ENCODE assay signal across 32 cellular contexts in genomic region chr17:49680314-49680713, GRCh38. TPM values are rescaled to one million over a fixed set of nuclear protein-coding genes. Genes with fewer than 3 reads are reported as not detected.
DNase-seq lines count a peak whose midpoint lies in the region; ATAC-seq and TF ChIP-seq lines count a peak whose summit lies in the region.
"Had no signal": no experiment of that assay in that cellular context is flagged by ENCODE, and none has a peak within 500 bp of the region (broad histone marks: within the 10 kb centered on the region; RNA-seq: fewer than 3 reads in every experiment).

No MANE protein-coding gene starts in this region.

- no peak overlapping the region for H3K4me3 ChIP-seq in thoracic aorta
- H3K4me3 ChIP-seq: colonic mucosa, pancreas, Peyer's patch, smooth muscle cell had no signal

- intact Hi-C loops in activated CD4-positive, alpha-beta T cell treated with anti-CD3 and anti-CD28 coated beads, Interleukin-2, amount 10 ng/mL, durations not matched to agents 24 days and 14 days (cut with micrococcal nuclease) = no loop called here
- intact Hi-C loops in dendritic cell treated with granulocyte-macrophage colony-stimulating factor and Interleukin-4, amounts not matched to agents 40 ng/mL and 50 ng/mL, for 4 days (cut with micrococcal nuclease) = no loop called here

- no peak overlapping the region for H3K4me3 Mint-ChIP-seq in activated CD4-positive, alpha-beta T cell treated with anti-CD3 and anti-CD28 coated beads, Interleukin-2, amount 10 ng/mL, durations not matched to agents 24 days and 14 days
- no peak overlapping the region for H3K4me3 Mint-ChIP-seq in dendritic cell treated with granulocyte-macrophage colony-stimulating factor and Interleukin-4, amounts not matched to agents 40 ng/mL and 50 ng/mL, for 4 days
- H3K4me3 Mint-ChIP-seq in T-helper 17 cell = no peak overlapping the region
- H3K4me3 Mint-ChIP-seq: activated CD8-positive, alpha-beta T cell treated with anti-CD3 and anti-CD28 coated beads for 36 hours; activated naive CD8-positive, alpha-beta T cell; HFFc6; neural crest cell had no signal

- peaks cover 10% of the 10 kb centered on the region for H3K36me3 Mint-ChIP-seq in activated CD4-positive, alpha-beta T cell treated with anti-CD3 and anti-CD28 coated beads, Interleukin-2, amount 10 ng/mL, durations not matched to agents 24 days and 14 days (ENCODE audit: low read depth)
- peaks cover 13% of the 10 kb centered on the region for H3K36me3 Mint-ChIP-seq in dendritic cell treated with granulocyte-macrophage colony-stimulating factor and Interleukin-4, amounts not matched to agents 40 ng/mL and 50 ng/mL, for 4 days (ENCODE audit: low read depth)
- H3K36me3 Mint-ChIP-seq in T-helper 17 cell (ENCODE audit: low read depth) = no peaks in the 10 kb centered on the region

- no peaks in the 10 kb centered on the region for H3K36me3 ChIP-seq in thoracic aorta
- H3K36me3 ChIP-seq: BE2C, colonic mucosa, pancreas had no signal

- no peak for ATAC-seq in thoracic aorta (ENCODE audit: insufficient number of reproducible peaks, low FRiP score, low read depth)
- no peak for ATAC-seq in T-helper 17 cell
- ATAC-seq: activated CD8-positive, alpha-beta T cell treated with anti-CD3 and anti-CD28 coated beads for 36 hours; left colon; pancreas; stimulated activated naive CD8-positive, alpha-beta T cell treated with anti-CD3 and anti-CD28 coated beads, Interleukin-15, Interleukin-2, amounts not matched to agents 100 U/mL and 50 U/mL, for 24 hours had no signal

- peaks cover 6% of the 10 kb centered on the region for H3K9me3 Mint-ChIP-seq in activated CD4-positive, alpha-beta T cell treated with anti-CD3 and anti-CD28 coated beads, Interleukin-2, amount 10 ng/mL, durations not matched to agents 24 days and 14 days
- H3K9me3 Mint-ChIP-seq in dendritic cell treated with granulocyte-macrophage colony-stimulating factor and Interleukin-4, amounts not matched to agents 40 ng/mL and 50 ng/mL, for 4 days = no peaks in the 10 kb centered on the region
- H3K9me3 Mint-ChIP-seq: HFFc6 had no signal

- H3K9me3 ChIP-seq in thoracic aorta (no peaks in the 10 kb centered on the region), T-helper 17 cell (ENCODE audit: control insufficient read depth, low read length, poor library complexity, severe bottlenecking) (no peaks in the 10 kb centered on the region)
- H3K9me3 ChIP-seq: colonic mucosa, pancreas, Peyer's patch had no signal

- H3K27me3 ChIP-seq in thoracic aorta (replicated peaks; ENCODE audit: insufficient read depth) = no peaks in the 10 kb centered on the region
- H3K27me3 ChIP-seq: colonic mucosa, pancreas, Peyer's patch had no signal

- TF ChIP-seq CTCF in thoracic aorta (IDR thresholded peaks at IDR 0.05) = no peak

- H3K27me3 Mint-ChIP-seq in activated CD4-positive, alpha-beta T cell treated with anti-CD3 and anti-CD28 coated beads, Interleukin-2, amount 10 ng/mL, durations not matched to agents 24 days and 14 days = peaks cover 7% of the 10 kb centered on the region
- no peaks in the 10 kb centered on the region for H3K27me3 Mint-ChIP-seq in dendritic cell treated with granulocyte-macrophage colony-stimulating factor and Interleukin-4, amounts not matched to agents 40 ng/mL and 50 ng/mL, for 4 days
- peaks cover 4% of the 10 kb centered on the region for H3K27me3 Mint-ChIP-seq in T-helper 17 cell
- H3K27me3 Mint-ChIP-seq: activated CD8-positive, alpha-beta T cell treated with anti-CD3 and anti-CD28 coated beads for 36 hours; activated naive CD8-positive, alpha-beta T cell had no signal

- peaks cover 8 to 15% of the 10 kb centered on the region in 2 donors for H3K4me1 ChIP-seq in thoracic aorta (ENCODE audit: control insufficient read depth in 1 of 2, low read depth in 2 of 2)
- H3K4me1 ChIP-seq: BE2C had no signal

- peak overlapping the region; percentile 32 to 53 for H3K27ac ChIP-seq in thoracic aorta
- H3K27ac ChIP-seq: colonic mucosa, epithelial cell of prostate, pancreas, Peyer's patch had no signal

- H3K27ac Mint-ChIP-seq in activated CD4-positive, alpha-beta T cell treated with anti-CD3 and anti-CD28 coated beads, Interleukin-2, amount 10 ng/mL, durations not matched to agents 24 days and 14 days = no peak overlapping the region
- H3K27ac Mint-ChIP-seq in dendritic cell treated with granulocyte-macrophage colony-stimulating factor and Interleukin-4, amounts not matched to agents 40 ng/mL and 50 ng/mL, for 4 days = peak overlapping the region; percentile 55
- no peak overlapping the region for H3K27ac Mint-ChIP-seq in T-helper 17 cell
- H3K27ac Mint-ChIP-seq: activated CD8-positive, alpha-beta T cell treated with anti-CD3 and anti-CD28 coated beads for 36 hours; activated naive CD8-positive, alpha-beta T cell; HFFc6; immature natural killer cell had no signal

- peaks cover 29% of the 10 kb centered on the region for H3K4me1 Mint-ChIP-seq in activated CD4-positive, alpha-beta T cell treated with anti-CD3 and anti-CD28 coated beads, Interleukin-2, amount 10 ng/mL, durations not matched to agents 24 days and 14 days
- peaks cover 42% of the 10 kb centered on the region for H3K4me1 Mint-ChIP-seq in dendritic cell treated with granulocyte-macrophage colony-stimulating factor and Interleukin-4, amounts not matched to agents 40 ng/mL and 50 ng/mL, for 4 days (ENCODE audit: low read depth)
- peaks cover 21% of the 10 kb centered on the region for H3K4me1 Mint-ChIP-seq in T-helper 17 cell

- in situ Hi-C loops in G401 (cut with HindIII; ENCODE audit: low sequenced_read_pairs) = no loop called here

- peak; percentile 56 for DNase-seq in activated CD4-positive, alpha-beta T cell treated with anti-CD3 and anti-CD28 coated beads, Interleukin-2, amount 10 ng/mL, durations not matched to agents 24 days and 14 days
- no peak for DNase-seq in activated CD4-positive, alpha-beta T cell treated with anti-CD3 and anti-CD28 coated beads for 4 hours
- DNase-seq in G401 (ENCODE audit: low spot score) = peak; percentile 95
- no peak for DNase-seq in thoracic aorta (ENCODE audit: low spot score)
- no peak for DNase-seq in hepatic stellate cell (ENCODE audit: low spot score)
- no peak for DNase-seq in T-helper 17 cell
- DNase-seq: activated CD4-positive, alpha-beta T cell treated with anti-CD3 and anti-CD28 coated beads for 1 hour; activated CD8-positive, alpha-beta T cell treated with anti-CD3 and anti-CD28 coated beads for 36 hours; activated effector memory CD4-positive, alpha-beta T cell treated with Interleukin-2 at 50 U/mL for 16 hours; BE2C; colonic mucosa; DMS53; effector CD8-positive, alpha-beta T cell; GDM1; GOT3; HFFc6; immature natural killer cell; IMR-90; left colon; NCI-H187 treated with DMSO at 0.1 percent for 48 hours; NCI-H2227 treated with DMSO at 0.1 percent for 48 hours; pancreas; retina; SHP77; stimulated activated CD4-positive, alpha-beta T cell treated with anti-CD3 and anti-CD28 coated beads, Interleukin-2, amount 100 ng/mL, for 24 hours; stimulated activated naive CD8-positive, alpha-beta T cell treated with anti-CD3 and anti-CD28 coated beads, Interleukin-15, Interleukin-2, amounts not matched to agents 100 U/mL and 50 U/mL, for 24 hours had no signal

RNA-seq across cellular contexts. Expression of gene SPOP, which starts 2.4 kb away (rescaled TPM):
- 56.0 and 61.4 TPM in 2 replicates for total RNA-seq in activated CD4-positive, alpha-beta T cell treated with anti-CD3 and anti-CD28 coated beads, Interleukin-2, amount 10 ng/mL, durations not matched to agents 24 days and 14 days
- 158 and 200 TPM in 2 replicates for total RNA-seq in G401 (2014; rRNA removed; shearing (Covaris generic))
- total RNA-seq in thoracic aorta = 100 to 1,000 TPM in 1 of 2 donors, 10 to 100 TPM in 1; 97.7 to 123 TPM
- 10 to 100 TPM; 46.8 to 52.7 TPM for total RNA-seq in T-helper 17 cell

RNA-seq across cellular contexts. Expression of gene SLC35B1, which starts 27.4 kb away (rescaled TPM):
- total RNA-seq in activated CD4-positive, alpha-beta T cell treated with anti-CD3 and anti-CD28 coated beads, Interleukin-2, amount 10 ng/mL, durations not matched to agents 24 days and 14 days = 78.9 and 79.5 TPM in 2 replicates
- 65.5 and 66.2 TPM in 2 replicates for total RNA-seq in G401 (2014; rRNA removed; shearing (Covaris generic))
- total RNA-seq in thoracic aorta = 10 to 100 TPM; 30.9 to 86.6 TPM
- 10 to 100 TPM; 63.8 to 66.8 TPM for total RNA-seq in T-helper 17 cell

Comparison
In these comparisons a context has a peak if more than half of its experiments do, and no peak if none do; other contexts are left out.
1. DNase-seq: peak in activated CD4-positive, alpha-beta T cell treated with anti-CD3 and anti-CD28 coated beads, Interleukin-2, amount 10 ng/mL, durations not matched to agents 24 days and 14 days (single experiment) and G401 (single experiment); none in activated CD4-positive, alpha-beta T cell treated with anti-CD3 and anti-CD28 coated beads for 4 hours (0 of 2), thoracic aorta (single experiment), hepatic stellate cell (single experiment) and T-helper 17 cell (0 of 3).